Comparison of ENCODE assay signal across 9 cellular contexts in the genomic region with DNA sequence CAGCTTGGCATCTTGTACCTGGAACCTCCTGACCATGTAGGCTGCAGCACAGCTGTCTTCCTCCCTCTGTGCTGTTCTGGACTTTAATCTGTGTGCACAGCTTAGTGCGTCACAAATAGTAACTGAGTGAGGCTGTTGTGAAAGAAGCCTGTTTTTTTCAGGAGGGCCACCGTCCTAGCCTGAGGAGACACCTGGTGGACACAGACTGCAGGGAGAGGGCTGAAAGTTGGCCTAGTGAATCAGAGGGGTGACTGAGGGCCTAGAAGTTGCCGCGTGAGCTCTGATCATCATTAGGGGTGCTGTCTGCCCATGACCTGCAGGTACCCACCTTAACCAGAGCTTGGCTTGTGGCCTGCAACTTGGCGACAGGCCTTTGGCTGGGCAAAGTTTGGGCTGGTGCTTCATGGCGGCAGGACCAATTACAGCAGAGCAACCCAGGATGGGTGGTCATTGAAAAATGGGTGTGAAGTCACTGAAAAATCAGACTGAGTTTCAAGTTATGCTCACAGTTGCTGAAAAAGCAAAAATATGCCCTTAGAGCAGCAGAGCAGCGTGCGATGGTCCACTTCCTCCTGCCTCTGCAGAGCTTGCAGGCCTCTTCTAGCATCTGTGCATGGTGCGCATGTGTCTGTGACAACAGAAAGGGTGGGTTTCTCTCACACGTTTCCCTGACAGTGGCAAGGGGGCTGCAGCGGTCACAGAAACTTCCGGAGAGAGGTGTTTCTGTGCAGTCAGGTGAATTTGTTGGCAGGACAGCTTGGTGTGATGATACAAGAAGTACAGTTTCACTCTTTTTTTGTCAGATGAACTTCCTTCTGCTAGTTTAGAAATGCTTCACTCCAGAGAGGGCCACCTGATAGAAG. TPM values are rescaled to one million over a fixed set of nuclear protein-coding genes. Genes with fewer than 3 reads are reported as not detected.
DNase-seq lines count a peak whose midpoint lies in the region; ATAC-seq, FAIRE-seq and TF ChIP-seq lines count a peak whose summit lies in the region.
"Had no signal": no experiment of that assay in that cellular context is flagged by ENCODE, and none has a peak within 500 bp of the region (broad histone marks: within the 10 kb centered on the region; RNA-seq: fewer than 3 reads in every experiment).

No MANE protein-coding gene starts in this region.

- H3K9me3 ChIP-seq in PC-3 (ENCODE audit: low read length) = no peaks in the 10 kb centered on the region
- no peaks in the 10 kb centered on the region for H3K9me3 ChIP-seq in parathyroid adenoma (ENCODE audit: control insufficient read depth, low read length)

- peaks cover 9% of the 10 kb centered on the region for H3K4me1 ChIP-seq in PC-3 (ENCODE audit: insufficient read depth, low read length)
- H3K4me1 ChIP-seq in parathyroid adenoma = no peaks in the 10 kb centered on the region

- peaks cover 29% of the 10 kb centered on the region for H3K27me3 ChIP-seq in PC-3 (ENCODE audit: low read length)
- peaks cover under 1% of the 10 kb centered on the region for H3K27me3 ChIP-seq in parathyroid adenoma (ENCODE audit: control insufficient read depth, insufficient read depth, low read length)

- TF ChIP-seq CTCF in PC-3 (conservative IDR thresholded peaks at IDR 0.05; ENCODE audit: low read depth, low read length) (peak; percentile 36; the same call in 1 of the 2 replicates), parathyroid adenoma (IDR thresholded peaks at IDR 0.05) (peak; percentile 15)

- H3K4me3 ChIP-seq in PC-3 (ENCODE audit: low read length) = no peak overlapping the region
- H3K4me3 ChIP-seq in parathyroid adenoma (ENCODE audit: low read depth, low read length) = no peak overlapping the region
- H3K4me3 ChIP-seq: skin epidermis had no signal

- no TSS peak for BruUV-seq in PC-3 (replicated peaks; lab: Mats Ljungman, UMichigan)

- no peak overlapping the region for H3K9ac ChIP-seq in PC-3 (ENCODE audit: low read length)
- no peak overlapping the region for H3K9ac ChIP-seq in parathyroid adenoma

- FAIRE-seq in frontal cortex (lab: Jason Lieb, UNC) = no peak

- peak; percentile 68 for ATAC-seq in GM18861 (IDR thresholded peaks at IDR 0.05; ENCODE audit: unreplicated experiment)
- ATAC-seq in HG02623 (IDR thresholded peaks at IDR 0.05; ENCODE audit: unreplicated experiment) = peak; percentile 76
- ATAC-seq in PC-3 = 0 out of 2 replicates have a peak, but pooled peaks have one; percentile 7

- no peaks in the 10 kb centered on the region for H3F3A ChIP-seq in PC-3 (ENCODE audit: low read length, unreplicated experiment)

- H3K36me3 ChIP-seq in PC-3 (ENCODE audit: low read depth, low read length) (no peaks in the 10 kb centered on the region), parathyroid adenoma (ENCODE audit: control insufficient read depth, insufficient read depth, low read length) (no peaks in the 10 kb centered on the region)

- CTCF ChIA-PET in PC-3 (lab: Charles Lee) = interaction anchor here (0.5 to 1.7 kb wide), 4 partner anchors 12 to 77 kb away, joined by 4 to 20 read pairs (median 8); no protein-coding TSS in a partner anchor

- POLR2A ChIA-PET in PC-3 (lab: Charles Lee; ENCODE audit: unreplicated experiment) = no interaction called here

- intact Hi-C loops in PC-3 (cut with micrococcal nuclease) = no loop called here

- H3K4me2 ChIP-seq in PC-3 (ENCODE audit: low read length) (no peak overlapping the region), parathyroid adenoma (ENCODE audit: low read length) (no peak overlapping the region)

- no peak overlapping the region for H3K27ac ChIP-seq in PC-3 (ENCODE audit: low read length)
- H3K27ac ChIP-seq in parathyroid adenoma = no peak overlapping the region
- H3K27ac ChIP-seq in substantia nigra (ENCODE audit: low read depth, low read length, poor library complexity, severe bottlenecking) = no peak overlapping the region

- H3K9me2 ChIP-seq in PC-3 (replicated peaks; ENCODE audit: low read length) = no peaks in the 10 kb centered on the region

- DNase-seq in PC-3 (no peak), frontal cortex (ENCODE audit: low spot score in 2 of 2) (no peak), substantia nigra (lab: John Stamatoyannopoulos, UW) (no peak), NCI-H526 (lab: John Stamatoyannopoulos, UW) (no peak), NCI-H1417 (lab: John Stamatoyannopoulos, UW) (no peak)

- H3K79me2 ChIP-seq in PC-3 (ENCODE audit: low read length) = no peaks in the 10 kb centered on the region
- H3K79me2 ChIP-seq in parathyroid adenoma = no peaks in the 10 kb centered on the region

- H2AFZ ChIP-seq in PC-3 (ENCODE audit: low read length) (no peak overlapping the region), parathyroid adenoma (no peak overlapping the region)

- H4K20me1 ChIP-seq in PC-3 (ENCODE audit: low read length) = no peaks in the 10 kb centered on the region

RNA-seq across cellular contexts. Expression of a gene that starts 9.6 kb away (rescaled TPM):
- 0.04 TPM in 1 of 2 replicates, not detected in the other for total RNA-seq in PC-3 (2014; rRNA removed)
- under 0.01 TPM for total RNA-seq in frontal cortex

RNA-seq across cellular contexts. Expression of a gene that starts 25.7 kb away (rescaled TPM):
- total RNA-seq in PC-3 (2014; rRNA removed) (17.8 and 19.6 TPM in 2 replicates), frontal cortex (7.7 TPM)

Comparison
In these comparisons a context has a peak if more than half of its experiments do, and no peak if none do; other contexts are left out.
1. ATAC-seq: peak in every context shown above with its lines; median percentile 76 in HG02623; 68 in GM18861; 7 in PC-3.